26 cellular contexts compared by ENCODE assay signal in the genomic region with DNA sequence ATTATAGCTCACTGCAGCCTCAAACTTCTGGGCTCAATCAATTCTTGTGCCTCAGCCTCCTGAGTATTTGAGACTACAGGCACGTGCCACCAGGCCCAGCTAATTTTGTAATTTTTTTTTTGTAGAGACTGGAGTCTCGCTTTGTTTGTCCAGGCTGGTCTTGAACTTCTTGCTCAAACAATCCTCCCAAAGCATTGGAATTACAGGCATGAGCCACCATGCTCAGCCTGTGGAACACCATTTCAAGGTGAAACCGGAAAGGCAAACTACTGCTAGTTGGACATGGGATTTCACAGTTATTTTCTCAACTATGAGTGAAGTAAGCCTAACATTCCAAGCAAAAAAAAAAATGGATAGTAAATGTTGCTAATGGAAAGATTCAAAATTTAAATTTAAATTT.
"Had no signal": no experiment of that assay in that cellular context is flagged by ENCODE, and none has a peak within 500 bp of the region (broad histone marks: within the 10 kb centered on the region; RNA-seq: fewer than 3 reads in every experiment).

No MANE protein-coding gene starts in this region.

- H3K9me3 ChIP-seq: colonic mucosa, esophagus squamous epithelium, gastrocnemius medialis, heart right ventricle, left lung, lower lobe of right lung had no signal

- DNase-seq: colonic mucosa; dermis blood vessel endothelial cell; dorsolateral prefrontal cortex; effector CD4-positive, alpha-beta T cell; effector memory CD8-positive, alpha-beta T cell; endodermal cell; erythroblast; esophagus squamous epithelium; foreskin fibroblast; foreskin melanocyte; gastrocnemius medialis; glutamatergic neuron; head of caudate nucleus; heart right ventricle; hippocampal formation; left cardiac atrium; left lung; left ventricle myocardium superior; lower lobe of right lung; mesenchymal stem cell; midbrain had no signal

- H3K27me3 ChIP-seq: colonic mucosa, dorsolateral prefrontal cortex, esophagus squamous epithelium, gastrocnemius medialis, heart right ventricle, left lung had no signal

- H3K4me1 ChIP-seq: gastrocnemius medialis, heart right ventricle, lower lobe of right lung had no signal

- H3K36me3 ChIP-seq: colonic mucosa, esophagus squamous epithelium, gastrocnemius medialis, heart right ventricle, left lung, lower lobe of right lung had no signal

- H3K27ac ChIP-seq: colonic mucosa, dorsolateral prefrontal cortex, epithelial cell of prostate, esophagus squamous epithelium, gastrocnemius medialis, heart right ventricle, left lung, lower lobe of right lung had no signal

- ATAC-seq: effector memory CD8-positive, alpha-beta T cell; esophagus mucosa; gastrocnemius medialis; heart right ventricle; left cardiac atrium; left lung; left ventricle myocardium superior; lower lobe of right lung had no signal

- FAIRE-seq: endometrium, islet of Langerhans, keratinocyte had no signal

- H3K4me3 ChIP-seq: colonic mucosa, dorsolateral prefrontal cortex, esophagus squamous epithelium, gastrocnemius medialis, heart right ventricle, left lung, lower lobe of right lung had no signal
